1 cellular context compared by ENCODE assay signal in genomic region chr2:32977228-32977758, GRCh38.
TF ChIP-seq lines count a peak whose summit lies in the region.

No MANE protein-coding gene starts in this region.

TF ChIP-seq in HepG2, 621 proteins besides CTCF, POLR2A, EP300 and RAD21 (continued from another document):
- no peak for TF ChIP-seq IKZF5 (CRISPR knock-in tag; IDR thresholded peaks at IDR 0.05)
- TF ChIP-seq SRSF4 (IDR thresholded peaks at IDR 0.05; ENCODE audit: low read depth, low read length, poor library complexity, severe bottlenecking) = no peak
